In the genomic region with DNA sequence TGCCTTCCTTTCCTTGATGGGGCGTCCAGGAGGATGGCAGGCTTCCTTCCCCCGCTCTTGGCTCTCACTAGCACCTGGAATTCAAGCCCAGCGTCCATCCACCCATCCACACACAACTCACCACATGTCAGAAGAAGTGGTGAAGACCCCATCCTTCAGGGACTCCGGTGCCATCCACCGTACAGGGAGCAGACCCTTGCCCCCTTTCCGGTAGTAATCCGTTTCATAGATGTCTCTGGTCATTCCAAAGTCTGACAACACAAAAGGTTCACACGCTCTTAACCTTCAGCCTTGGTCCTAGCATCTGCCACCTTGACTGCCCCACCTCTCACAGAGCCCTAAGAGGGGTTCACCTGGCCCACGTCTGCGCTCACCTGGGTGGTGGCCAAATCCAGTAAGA, we compare ENCODE assay signal across 40 cellular contexts.
"Had no signal": no experiment of that assay in that cellular context is flagged by ENCODE, and none has a peak within 500 bp of the region (broad histone marks: within the 10 kb centered on the region; RNA-seq: fewer than 3 reads in every experiment).

No MANE protein-coding gene starts in this region.

- H3K9me3 ChIP-seq: adrenal gland, ascending aorta, body of pancreas had no signal

- FAIRE-seq: astrocyte, bronchial epithelial cell had no signal

- H3K27me3 Mint-ChIP-seq: activated naive CD4-positive, alpha-beta T cell treated with anti-CD3 and anti-CD28 coated beads, Interleukin-2, amount 10 ng/mL, durations not matched to agents 7 days and 5 days; activated naive CD4-positive, alpha-beta T cell treated with anti-CD3 and anti-CD28 coated beads, Interleukin-2, amount 50 U/mL, for 24 hours; activated naive CD8-positive, alpha-beta T cell; activated naive CD8-positive, alpha-beta T cell treated with anti-CD3 and anti-CD28 coated beads for 36 hours; activated naive CD8-positive, alpha-beta T cell treated with anti-CD3 and anti-CD28 coated beads, Interleukin-2, amount 10 ng/mL, durations not matched to agents 7 days and 5 days; activated T-helper 17 cell treated with anti-CD3 and anti-CD28 coated beads, Interleukin-2, amount 50 U/mL, for 72 hours; brain had no signal

- H3K36me3 ChIP-seq: brain microvascular endothelial cell had no signal

- ATAC-seq: activated naive CD4-positive, alpha-beta T cell treated with anti-CD3 and anti-CD28 coated beads, Interleukin-2, amount 50 U/mL, for 72 hours; activated T-cell treated with anti-CD3 and anti-CD28 coated beads, Interleukin-2, amount 50 U/mL, for 4 hours; activated T-cell treated with anti-CD3 and anti-CD28 coated beads, Interleukin-2, amount 50 U/mL, for 72 hours; activated T-helper 17 cell treated with anti-CD3 and anti-CD28 coated beads, Interleukin-2, amount 50 U/mL, for 72 hours; body of pancreas had no signal

- H3K4me1 Mint-ChIP-seq: activated naive CD4-positive, alpha-beta T cell treated with anti-CD3 and anti-CD28 coated beads, Interleukin-2, amount 10 ng/mL, durations not matched to agents 7 days and 5 days; activated naive CD4-positive, alpha-beta T cell treated with anti-CD3 and anti-CD28 coated beads, Interleukin-2, amount 50 U/mL, for 24 hours; activated naive CD8-positive, alpha-beta T cell treated with anti-CD3 and anti-CD28 coated beads for 36 hours; activated naive CD8-positive, alpha-beta T cell treated with anti-CD3 and anti-CD28 coated beads, Interleukin-2, amount 10 ng/mL, durations not matched to agents 7 days and 5 days; activated T-helper 17 cell treated with anti-CD3 and anti-CD28 coated beads, Interleukin-2, amount 50 U/mL, for 72 hours; brain; central memory CD8-positive, alpha-beta T cell had no signal

- H3K27me3 ChIP-seq: adrenal gland, ascending aorta, body of pancreas, brain microvascular endothelial cell, breast epithelium, cardiac muscle cell had no signal

- H3K4me3 Mint-ChIP-seq: activated naive CD4-positive, alpha-beta T cell treated with anti-CD3 and anti-CD28 coated beads for 36 hours; activated naive CD4-positive, alpha-beta T cell treated with anti-CD3 and anti-CD28 coated beads, Interleukin-2, amount 10 ng/mL, durations not matched to agents 7 days and 5 days; activated naive CD4-positive, alpha-beta T cell treated with anti-CD3 and anti-CD28 coated beads, Interleukin-2, amount 50 U/mL, for 24 hours; activated naive CD8-positive, alpha-beta T cell; activated naive CD8-positive, alpha-beta T cell treated with anti-CD3 and anti-CD28 coated beads for 36 hours; activated naive CD8-positive, alpha-beta T cell treated with anti-CD3 and anti-CD28 coated beads, Interleukin-2, amount 10 ng/mL, durations not matched to agents 7 days and 5 days; activated T-cell treated with anti-CD3 and anti-CD28 coated beads, Interleukin-2, amount 50 U/mL, for 24 hours; activated T-cell treated with anti-CD3 and anti-CD28 coated beads, Interleukin-2, amount 50 U/mL, for 4 hours; activated T-cell treated with anti-CD3 and anti-CD28 coated beads, Interleukin-2, amount 50 U/mL, for 72 hours; activated T-helper 1 cell treated with anti-CD3 and anti-CD28 coated beads, Interleukin-12 subunit alpha, Interleukin-12 subunit beta, Interleukin-2, Interleukin-4 antibody, amounts not matched to agents 30 ng/mL and 10 ng/mL and 1 ng/mL, durations not matched to agents 14 hours and 24 hours and 36 hours; activated T-helper 17 cell treated with anti-CD3 and anti-CD28 coated beads, Interleukin-2, amount 50 U/mL, for 72 hours; brain; central memory CD8-positive, alpha-beta T cell had no signal

- DNase-seq: activated effector memory CD4-positive, alpha-beta T cell treated with anti-CD3 and anti-CD28 coated beads, Interleukin-2, amount 50 U/mL, for 16 hours; activated effector memory CD4-positive, alpha-beta T cell treated with Interleukin-2 at 50 U/mL for 16 hours; activated gamma-delta T cell; activated gamma-delta T cell treated with Interleukin-2 at 50 U/mL for 16 hours; activated naive CD4-positive, alpha-beta T cell; activated naive CD4-positive, alpha-beta T cell treated with anti-CD3 and anti-CD28 coated beads for 36 hours; activated naive CD4-positive, alpha-beta T cell treated with anti-CD3 and anti-CD28 coated beads, Interleukin-2, amount 10 ng/mL, durations not matched to agents 7 days and 5 days; activated naive CD4-positive, alpha-beta T cell treated with anti-CD3 and anti-CD28 coated beads, Interleukin-2, amount 50 U/mL, for 16 hours; activated naive CD4-positive, alpha-beta T cell treated with Interleukin-2 at 50 U/mL for 16 hours; activated naive CD8-positive, alpha-beta T cell treated with anti-CD3 and anti-CD28 coated beads for 36 hours; activated naive CD8-positive, alpha-beta T cell treated with anti-CD3 and anti-CD28 coated beads, Interleukin-2, amount 10 ng/mL, durations not matched to agents 7 days and 5 days; activated T-cell treated with anti-CD3 and anti-CD28 coated beads for 4 hours; activated T-cell treated with anti-CD3 and anti-CD28 coated beads, Interleukin-2, amount 50 U/mL, for 1 hour; activated T-cell treated with anti-CD3 and anti-CD28 coated beads, Interleukin-2, amount 50 U/mL, for 24 hours; activated T-cell treated with anti-CD3 and anti-CD28 coated beads, Interleukin-2, amount 50 U/mL, for 4 hours; activated T-cell treated with anti-CD3 and anti-CD28 coated beads, Interleukin-2, amount 50 U/mL, for 48 hours; activated T-cell treated with anti-CD3 and anti-CD28 coated beads, Interleukin-2, amount 50 U/mL, for 72 hours; amniotic stem cell; amygdala; anterior cingulate cortex; aorta; body of pancreas; brain microvascular endothelial cell; caudate nucleus; central memory CD4-positive, alpha-beta T cell; cerebellar nuclear complex had no signal

- H3K4me1 ChIP-seq: adrenal gland, ascending aorta, body of pancreas, breast epithelium had no signal

- H3K27ac Mint-ChIP-seq: activated naive CD4-positive, alpha-beta T cell treated with anti-CD3 and anti-CD28 coated beads for 36 hours; activated naive CD4-positive, alpha-beta T cell treated with anti-CD3 and anti-CD28 coated beads, Interleukin-2, amount 10 ng/mL, durations not matched to agents 7 days and 5 days; activated naive CD4-positive, alpha-beta T cell treated with anti-CD3 and anti-CD28 coated beads, Interleukin-2, amount 50 U/mL, for 24 hours; activated naive CD4-positive, alpha-beta T cell treated with anti-CD3 and anti-CD28 coated beads, Interleukin-2, amount 50 U/mL, for 72 hours; activated naive CD8-positive, alpha-beta T cell; activated naive CD8-positive, alpha-beta T cell treated with anti-CD3 and anti-CD28 coated beads for 36 hours; activated naive CD8-positive, alpha-beta T cell treated with anti-CD3 and anti-CD28 coated beads, Interleukin-2, amount 10 ng/mL, durations not matched to agents 7 days and 5 days; activated T-cell treated with anti-CD3 and anti-CD28 coated beads, Interleukin-2, amount 50 U/mL, for 24 hours; activated T-cell treated with anti-CD3 and anti-CD28 coated beads, Interleukin-2, amount 50 U/mL, for 72 hours; activated T-helper 1 cell treated with anti-CD3 and anti-CD28 coated beads, Interleukin-12 subunit alpha, Interleukin-12 subunit beta, Interleukin-2, Interleukin-4 antibody, amounts not matched to agents 30 ng/mL and 10 ng/mL and 1 ng/mL, durations not matched to agents 14 hours and 24 hours and 36 hours; activated T-helper 17 cell treated with anti-CD3 and anti-CD28 coated beads, Interleukin-2, amount 50 U/mL, for 72 hours; activated T-helper 2 cell treated with anti-CD3 and anti-CD28 coated beads, Interferon-gamma antibody, Interleukin-2, Interleukin-4, amounts not matched to agents 10 μg/mL and 5 μg/mL and 100 μg/mL, durations not matched to agents 14 hours and 24 hours and 36 hours; brain had no signal

- H3K9me3 Mint-ChIP-seq: activated naive CD4-positive, alpha-beta T cell treated with anti-CD3 and anti-CD28 coated beads, Interleukin-2, amount 50 U/mL, for 24 hours; activated T-cell treated with anti-CD3 and anti-CD28 coated beads, Interleukin-2, amount 50 U/mL, for 4 hours; central memory CD8-positive, alpha-beta T cell had no signal

- H3K4me3 ChIP-seq: adrenal gland, ascending aorta, body of pancreas, breast epithelium, cardiac muscle cell had no signal

- H3K27ac ChIP-seq: adrenal gland, ascending aorta, body of pancreas, brain microvascular endothelial cell, breast epithelium, cardiac muscle cell had no signal
